In genomic region chr17:73510981-73511442, GRCh38 we compare ENCODE assay signal across 20 cellular contexts.
A peak's percentile ranks its signal among the peaks of the same experiment; 100 is the strongest.
DNase-seq lines count a peak whose midpoint lies in the region; ATAC-seq and TF ChIP-seq lines count a peak whose summit lies in the region.
"Had no signal": no experiment of that assay in that cellular context is flagged by ENCODE, and none has a peak within 500 bp of the region (broad histone marks: within the 10 kb centered on the region; RNA-seq: fewer than 3 reads in every experiment).

No MANE protein-coding gene starts in this region.

- H2AFZ ChIP-seq in PC-9, result no peak overlapping the region
- H2AFZ ChIP-seq: GM23338, hepatocyte had no signal

- no peaks in the 10 kb centered on the region for H3K9me3 ChIP-seq in body of pancreas
- H3K9me3 ChIP-seq in PC-9 (ENCODE audit: insufficient read depth, low read depth), result no peaks in the 10 kb centered on the region
- H3K9me3 ChIP-seq: right lobe of liver, SJSA1, thoracic aorta had no signal

- H3F3A ChIP-seq in PC-9 (ENCODE audit: insufficient read depth, low read depth), result no peaks in the 10 kb centered on the region

- CTCF ChIA-PET in PC-9 (lab: Charles Lee), result no interaction called here

- H3K9me3 Mint-ChIP-seq in chondrocyte (ENCODE audit: low read depth), result no peaks in the 10 kb centered on the region
- H3K9me3 Mint-ChIP-seq: activated naive CD4-positive, alpha-beta T cell treated with anti-CD3 and anti-CD28 coated beads for 36 hours; activated T-cell treated with anti-CD3 and anti-CD28 coated beads, Interleukin-2, amount 50 U/mL, for 24 hours; GM23338; T-helper 2 cell treated with Interferon-gamma antibody and Interleukin-4, amounts not matched to agents 5 μg/mL and 100 μg/mL, for 36 hours had no signal

- H3K36me3 ChIP-seq in body of pancreas (replicated peaks in 1 of 2; ENCODE audit: insufficient read depth in 1 of 2, low read depth in 2 of 2) (no peaks in the 10 kb centered on the region), PC-9 (ENCODE audit: low read depth) (no peaks in the 10 kb centered on the region)
- H3K36me3 ChIP-seq: right lobe of liver, SJSA1, thoracic aorta had no signal

- H3K4me1 ChIP-seq in body of pancreas (no peaks in the 10 kb centered on the region), PC-9 (replicated peaks; ENCODE audit: insufficient read depth) (no peaks in the 10 kb centered on the region)
- H3K4me1 ChIP-seq: right lobe of liver, SJSA1 had no signal

- no peak overlapping the region for H3K4me3 Mint-ChIP-seq in chondrocyte (ENCODE audit: unreplicated experiment)
- H3K4me3 Mint-ChIP-seq: activated CD8-positive, alpha-beta T cell treated with anti-CD3 and anti-CD28 coated beads, Interleukin-2, amount 10 ng/mL, durations not matched to agents 7 days and 5 days; activated naive CD4-positive, alpha-beta T cell treated with anti-CD3 and anti-CD28 coated beads for 36 hours; activated T-cell treated with anti-CD3 and anti-CD28 coated beads, Interleukin-2, amount 50 U/mL, for 24 hours; GM23338; T-helper 2 cell treated with Interferon-gamma antibody and Interleukin-4, amounts not matched to agents 5 μg/mL and 100 μg/mL, for 36 hours had no signal

- H3K27me3 ChIP-seq in body of pancreas, result no peaks in the 10 kb centered on the region
- peaks cover 97% of the 10 kb centered on the region for H3K27me3 ChIP-seq in PC-9 (ENCODE audit: insufficient read depth, low read depth)
- H3K27me3 ChIP-seq: hepatocyte, right lobe of liver had no signal

- H3K4me1 Mint-ChIP-seq in chondrocyte (ENCODE audit: low read depth), result no peaks in the 10 kb centered on the region

- H4K20me1 ChIP-seq in PC-9 (ENCODE audit: insufficient read depth), result no peaks in the 10 kb centered on the region; the same call in 1 of the 2 replicates

- in situ Hi-C loops in GM13977 (cut with MboI; ENCODE audit: low pct_unique_long_range_greater_than_20kb, low sequenced_read_pairs, unreplicated experiment), result no loop called here

- BruUV-seq in PC-9 (replicated peaks; lab: Mats Ljungman, UMichigan), result no TSS peak

- no peak for TF ChIP-seq CTCF in chondrocyte (IDR thresholded peaks at IDR 0.05)
- TF ChIP-seq CTCF in body of pancreas (IDR thresholded peaks at IDR 0.05), result no peak
- no peak for TF ChIP-seq CTCF in GM13977 (IDR thresholded peaks at IDR 0.05; ENCODE audit: extremely low read depth, insufficient read depth, missing control alignments)
- TF ChIP-seq CTCF in PC-9 (conservative IDR thresholded peaks at IDR 0.05), result no peak

- POLR2A ChIA-PET in PC-9 (lab: Charles Lee; ENCODE audit: unreplicated experiment), result no interaction called here

- DNase-seq in DMS79 treated with DMSO at 0.1 percent for 48 hours (lab: John Stamatoyannopoulos, UW), result peak; percentile 26
- peak; percentile 67 for DNase-seq in NCI-H2227 (lab: John Stamatoyannopoulos, UW; ENCODE audit: unreplicated experiment)
- DNase-seq in chondrocyte (ENCODE audit: low spot score), result peak; percentile 59
- peak; percentile 8 for DNase-seq in occipital lobe (lab: John Stamatoyannopoulos, UW)
- DNase-seq in body of pancreas, result no peak
- no peak for DNase-seq in GM13977 (ENCODE audit: low spot score)
- no peak for DNase-seq in PC-9
- DNase-seq: activated CD4-positive, CD25-positive, alpha-beta regulatory T cell; activated CD8-positive, alpha-beta T cell treated with anti-CD3 and anti-CD28 coated beads, Interleukin-2, amount 10 ng/mL, durations not matched to agents 7 days and 5 days; activated naive CD4-positive, alpha-beta T cell treated with anti-CD3 and anti-CD28 coated beads for 36 hours; activated T-cell treated with anti-CD3 and anti-CD28 coated beads, Interleukin-2, amount 50 U/mL, for 24 hours; NCI-H1105 treated with DMSO at 0.1 percent for 48 hours; PC-3; right lobe of liver had no signal

- WGBS in body of pancreas, 2 donors, result 53 to 62% methylated on average over 8 to 18 of the region's 18 CpGs

- ATAC-seq in body of pancreas, result no peak
- ATAC-seq: activated CD8-positive, alpha-beta T cell treated with anti-CD3 and anti-CD28 coated beads, Interleukin-2, amount 10 ng/mL, durations not matched to agents 7 days and 5 days; GM23338; PC-3; right lobe of liver had no signal

- no peak overlapping the region for H3K27ac Mint-ChIP-seq in chondrocyte (ENCODE audit: unreplicated experiment)
- H3K27ac Mint-ChIP-seq: activated CD8-positive, alpha-beta T cell treated with anti-CD3 and anti-CD28 coated beads, Interleukin-2, amount 10 ng/mL, durations not matched to agents 7 days and 5 days; activated naive CD4-positive, alpha-beta T cell treated with anti-CD3 and anti-CD28 coated beads for 36 hours; activated T-cell treated with anti-CD3 and anti-CD28 coated beads, Interleukin-2, amount 50 U/mL, for 24 hours; GM23338; T-helper 2 cell treated with Interferon-gamma antibody and Interleukin-4, amounts not matched to agents 5 μg/mL and 100 μg/mL, for 36 hours had no signal

- no peak for TF ChIP-seq POLR2A in body of pancreas (IDR thresholded peaks at IDR 0.05)

- no peaks in the 10 kb centered on the region for H3K9me2 ChIP-seq in PC-9 (ENCODE audit: insufficient read depth)

- peaks cover 2% of the 10 kb centered on the region for H3K27me3 Mint-ChIP-seq in chondrocyte (ENCODE audit: low read depth)
- H3K27me3 Mint-ChIP-seq: activated T-cell treated with anti-CD3 and anti-CD28 coated beads, Interleukin-2, amount 50 U/mL, for 24 hours had no signal

- H3K36me3 Mint-ChIP-seq in chondrocyte (ENCODE audit: low read depth), result no peaks in the 10 kb centered on the region

- H3K79me2 ChIP-seq in PC-9 (ENCODE audit: low read depth), result no peaks in the 10 kb centered on the region
- H3K79me2 ChIP-seq: hepatocyte had no signal

- no peak overlapping the region for H3K4me3 ChIP-seq in body of pancreas
- no peak overlapping the region for H3K4me3 ChIP-seq in PC-9
- H3K4me3 ChIP-seq: GM23338, hepatocyte, lung, right lobe of liver, SJSA1, thoracic aorta had no signal

- H3K27ac ChIP-seq in body of pancreas (no peak overlapping the region), PC-9 (no peak overlapping the region)
- H3K27ac ChIP-seq: hepatocyte, right lobe of liver, SJSA1, thoracic aorta had no signal

- no peak overlapping the region for H3K4me2 ChIP-seq in PC-9
- H3K4me2 ChIP-seq: GM23338, hepatocyte had no signal

- intact Hi-C loops in body of pancreas (cut with DNase I), result no loop called here
- intact Hi-C loops in PC-9 (cut with micrococcal nuclease; ENCODE audit: unreplicated experiment), result no loop called here

Comparison
In these comparisons a context has a peak if more than half of its experiments do, and no peak if none do; other contexts are left out.
1. DNase-seq: peak in DMS79 treated with DMSO at 0.1 percent for 48 hours (single experiment), NCI-H2227 (single experiment), chondrocyte (single experiment) and occipital lobe (single experiment); none in body of pancreas (0 of 4), GM13977 (single experiment) and PC-9 (0 of 2).